Comparison of ENCODE assay signal across 8 cellular contexts in the genomic region with DNA sequence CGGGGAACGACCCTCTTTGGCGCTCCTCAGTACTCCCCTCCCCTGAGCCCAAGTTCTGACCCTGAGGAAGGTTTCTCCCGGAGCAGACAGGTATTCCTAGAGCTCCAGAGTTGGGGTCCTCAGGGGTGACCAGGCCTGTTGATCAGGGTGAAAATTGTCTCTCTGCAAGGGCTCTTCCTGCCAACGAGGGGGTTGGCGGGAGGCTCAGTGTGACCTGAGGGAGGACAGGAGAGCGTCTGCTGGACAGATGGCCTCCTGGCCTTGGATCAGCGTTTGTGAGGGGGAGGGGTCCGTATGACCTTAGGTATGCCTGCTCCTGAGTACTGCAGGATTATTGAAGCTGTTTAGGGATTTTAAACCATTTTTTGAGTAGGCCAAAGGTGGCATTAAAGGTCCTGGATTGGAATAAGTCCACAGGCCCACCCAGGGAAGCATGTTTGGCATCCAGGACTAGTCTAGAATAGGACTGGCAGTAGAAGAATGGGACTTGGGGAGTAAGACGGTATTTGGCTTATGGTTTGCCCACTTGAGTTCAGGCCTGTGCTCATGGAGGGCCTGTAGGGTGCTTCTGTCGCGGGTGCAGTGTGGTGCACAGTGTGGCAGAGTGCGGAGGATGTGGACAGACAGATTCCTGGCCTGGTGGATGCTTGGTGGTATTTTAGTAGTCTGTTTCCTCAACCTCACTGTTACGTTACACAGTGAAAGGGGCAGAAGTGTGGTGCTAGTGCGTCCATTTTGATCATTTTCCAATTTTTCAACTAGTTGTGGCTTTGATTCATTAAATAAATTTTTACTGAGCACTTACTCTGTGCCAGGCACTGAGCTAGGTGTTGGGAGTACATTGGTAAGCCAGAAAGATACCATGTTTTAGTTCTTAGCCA. TPM values are rescaled to one million over a fixed set of nuclear protein-coding genes. Genes with fewer than 3 reads are reported as not detected.
DNase-seq lines count a peak whose midpoint lies in the region; ATAC-seq lines count a peak whose summit lies in the region.

No MANE protein-coding gene starts in this region.

- H3K9ac ChIP-seq in duodenal mucosa (ENCODE audit: low read depth in 1 of 2, low read length in 2 of 2) (peak overlapping the region; percentile 61 to 89), mesenchymal stem cell (ENCODE audit: low read length) (peak overlapping the region; percentile 98)

- peak overlapping the region; percentile 89 for H3K27ac ChIP-seq in duodenal mucosa (ENCODE audit: low read depth, low read length)
- H3K27ac ChIP-seq in mesenchymal stem cell (ENCODE audit: low read length, poor library complexity, severe bottlenecking): peak overlapping the region; percentile 59
- peak overlapping the region; percentile 96 for H3K27ac ChIP-seq in thymus (ENCODE audit: low read depth)

- H3K36me3 ChIP-seq in MG63 (peaks cover 15% of the 10 kb centered on the region), duodenal mucosa (ENCODE audit: control insufficient read depth in 1 of 2, insufficient read depth in 2 of 2, low read length in 2 of 2) (no peaks in the 10 kb centered on the region), mesenchymal stem cell (ENCODE audit: control insufficient read depth in 1 of 2, insufficient read depth in 2 of 2, low read depth in 1 of 2, low read length in 2 of 2) (peaks cover 2 to 5% of the 10 kb centered on the region in 2 experiments), thymus (ENCODE audit: control insufficient read depth, insufficient read depth) (peaks cover 6% of the 10 kb centered on the region)

- in situ Hi-C loops in ACHN (cut with HindIII; ENCODE audit: low pct_ligation_motif_present, low pct_unique_long_range_greater_than_20kb, low sequenced_read_pairs): no loop called here

- H3K23ac ChIP-seq in mesenchymal stem cell (ENCODE audit: low read length in 2 of 2): peak overlapping the region; percentile 37 to 77

- peak overlapping the region; percentile 85 for H4K91ac ChIP-seq in mesenchymal stem cell (ENCODE audit: low read length)

- H4K8ac ChIP-seq in mesenchymal stem cell (ENCODE audit: low read length): no peak overlapping the region

- H3K79me1 ChIP-seq in mesenchymal stem cell (replicated peaks; ENCODE audit: low read length, poor library complexity, severe bottlenecking): peaks cover 8% of the 10 kb centered on the region

- H3K14ac ChIP-seq in mesenchymal stem cell (ENCODE audit: low read length in 2 of 2): peak overlapping the region in 1 of 2 experiments; percentile 96

- peak overlapping the region in 1 of 2 experiments; percentile 66 for H2BK12ac ChIP-seq in mesenchymal stem cell (ENCODE audit: low read length in 2 of 2)

- no peak overlapping the region for H2AFZ ChIP-seq in mesenchymal stem cell (ENCODE audit: low read depth, low read length)

- H2BK120ac ChIP-seq in mesenchymal stem cell (ENCODE audit: low read depth, low read length): peak overlapping the region; percentile 92

- peak overlapping the region; percentile 17 for H2AK5ac ChIP-seq in mesenchymal stem cell (ENCODE audit: low read length, severe bottlenecking)

- H3K18ac ChIP-seq in mesenchymal stem cell (ENCODE audit: low read depth in 1 of 2, low read length in 2 of 2): peak overlapping the region; percentile 88 to 94

- peak overlapping the region in 1 of 2 experiments; percentile 98 for H3K4ac ChIP-seq in mesenchymal stem cell (ENCODE audit: low read depth in 1 of 2, low read length in 2 of 2)

- peak; percentile 8 for ATAC-seq in GM21447 (IDR thresholded peaks at IDR 0.05; ENCODE audit: unreplicated experiment)

- peak; percentile 4 for DNase-seq in ACHN
- DNase-seq in MG63: peak; percentile 37
- peak; percentile 32 to 38 for DNase-seq in activated CD4-positive, alpha-beta T cell treated with anti-CD3 and anti-CD28 coated beads for 4 hours
- DNase-seq in mesenchymal stem cell: peak; percentile 58
- no peak for DNase-seq in GDM1 (lab: John Stamatoyannopoulos, UW)

- 23% methylated on average over 15 of the region's 15 CpGs for WGBS in mesenchymal stem cell
- WGBS in thymus: 8% methylated on average over 15 of the region's 15 CpGs

- H2BK15ac ChIP-seq in mesenchymal stem cell (ENCODE audit: low read depth, poor library complexity, severe bottlenecking): no peak overlapping the region

- H3K27me3 ChIP-seq in MG63: no peaks in the 10 kb centered on the region
- H3K27me3 ChIP-seq in duodenal mucosa (ENCODE audit: control insufficient read depth in 1 of 2, insufficient read depth in 2 of 2, low read length in 2 of 2): no peaks in the 10 kb centered on the region
- no peaks in the 10 kb centered on the region for H3K27me3 ChIP-seq in mesenchymal stem cell (ENCODE audit: control insufficient read depth in 1 of 2, insufficient read depth in 1 of 2, low read length in 2 of 2)
- H3K27me3 ChIP-seq in thymus (ENCODE audit: control insufficient read depth, insufficient read depth): no peaks in the 10 kb centered on the region

- H3K4me2 ChIP-seq in mesenchymal stem cell (ENCODE audit: low read length, poor library complexity, severe bottlenecking): peak overlapping the region; percentile 71

- H3K9me3 ChIP-seq in MG63 (no peaks in the 10 kb centered on the region), duodenal mucosa (ENCODE audit: control insufficient read depth in 1 of 2, low read length in 2 of 2) (no peaks in the 10 kb centered on the region), mesenchymal stem cell (ENCODE audit: control insufficient read depth, low read length) (no peaks in the 10 kb centered on the region), thymus (ENCODE audit: control insufficient read depth) (no peaks in the 10 kb centered on the region)

- no peak overlapping the region for H2BK5ac ChIP-seq in mesenchymal stem cell (ENCODE audit: low read depth, low read length, poor library complexity, severe bottlenecking)

- H3K4me1 ChIP-seq in duodenal mucosa (ENCODE audit: control insufficient read depth in 1 of 2, insufficient read depth in 2 of 2, low read length in 2 of 2) (peaks cover 27 to 45% of the 10 kb centered on the region in 2 donors), mesenchymal stem cell (ENCODE audit: control insufficient read depth, insufficient read depth, low read depth, low read length) (peaks cover 20% of the 10 kb centered on the region), thymus (ENCODE audit: control insufficient read depth, insufficient read depth, low read length) (peaks cover 19% of the 10 kb centered on the region)

- H3K4me3 ChIP-seq in MG63 (peak overlapping the region; percentile 95), duodenal mucosa (ENCODE audit: low read depth in 1 of 2, low read length in 2 of 2) (peak overlapping the region; percentile 81 to 94), mesenchymal stem cell (ENCODE audit: insufficient read depth in 1 of 2, low read depth in 1 of 2, low read length in 2 of 2) (peak overlapping the region; percentile 91 to 97), thymus (ENCODE audit: low read length) (peak overlapping the region; percentile 99)

RNA-seq across cellular contexts. Expression of a gene that starts 1.0 kb away (rescaled TPM):
- 2.6 and 4.6 TPM in 2 replicates for total RNA-seq in MG63 (2014; rRNA removed; shearing (Covaris generic); ENCODE audit: low replicate concordance)
- polyA plus RNA-seq in mesenchymal stem cell (2013, experiment 1 of 2): 11.9 TPM
- polyA plus RNA-seq in mesenchymal stem cell (2013, experiment 2 of 2): 11.2 TPM
- 9.7 TPM for polyA plus RNA-seq in thymus

RNA-seq across cellular contexts. Expression of a gene that starts 33.4 kb away (rescaled TPM):
- 294 and 550 TPM in 2 replicates for total RNA-seq in MG63 (2014; rRNA removed; shearing (Covaris generic); ENCODE audit: low replicate concordance)
- 265 TPM for polyA plus RNA-seq in mesenchymal stem cell (2013, experiment 1 of 2)
- polyA plus RNA-seq in mesenchymal stem cell (2013, experiment 2 of 2): 272 TPM
- 158 TPM for polyA plus RNA-seq in thymus
